21 cellular contexts compared by ENCODE assay signal in the genomic region with DNA sequence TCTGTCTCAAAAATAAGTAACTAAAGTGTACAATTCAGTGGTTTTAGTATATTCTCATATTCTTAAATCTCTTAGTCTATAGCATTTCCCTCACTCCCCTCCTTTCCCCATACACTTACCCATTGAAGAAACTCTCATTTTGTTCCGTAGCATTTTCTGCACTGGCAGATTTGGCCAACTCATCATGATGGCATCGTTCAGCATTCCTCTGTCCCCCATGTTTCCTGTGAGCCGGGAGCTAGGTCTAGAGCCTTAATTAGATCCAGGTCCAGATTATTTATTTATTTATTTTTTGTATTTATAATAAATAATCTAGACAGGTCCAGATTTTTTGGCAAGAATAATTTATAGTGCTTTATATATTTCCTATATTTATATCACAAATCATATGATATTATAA. TPM values are rescaled to one million over a fixed set of nuclear protein-coding genes. Genes with fewer than 3 reads are reported as not detected.
A peak's percentile ranks its signal among the peaks of the same experiment; 100 is the strongest.
DNase-seq lines count a peak whose midpoint lies in the region; ATAC-seq, FAIRE-seq and TF ChIP-seq lines count a peak whose summit lies in the region.
"Had no signal": no experiment of that assay in that cellular context is flagged by ENCODE, and none has a peak within 500 bp of the region (broad histone marks: within the 10 kb centered on the region; RNA-seq: fewer than 3 reads in every experiment).

No MANE protein-coding gene starts in this region.

- in situ Hi-C loops in brain microvascular endothelial cell (cut with HindIII; ENCODE audit: low pct_ligation_motif_present, low sequenced_read_pairs): no loop called here
- in situ Hi-C loops in HepG2 (cut with HindIII; ENCODE audit: extremely low pct_ligation_motif_present, low pct_unique_long_range_greater_than_20kb): no loop called here

- no peak overlapping the region for H3K4me2 ChIP-seq in HepG2 (ENCODE audit: low read depth, low read length)

- H3K36me3 Mint-ChIP-seq in HFFc6 (ENCODE audit: low read depth): peaks cover 27% of the 10 kb centered on the region

- TF ChIP-seq EP300 in HepG2 (IDR thresholded peaks at IDR 0.05; ENCODE audit: low read depth in 2 of 2, low read length in 2 of 2): no peak
- TF ChIP-seq EP300 in HepG2 (CRISPR knock-in tag; IDR thresholded peaks at IDR 0.05; ENCODE audit: borderline replicate concordance): no peak

- H2AFZ ChIP-seq in HepG2 (ENCODE audit: low read length): no peak overlapping the region
- H2AFZ ChIP-seq: parathyroid adenoma had no signal

- no peaks in the 10 kb centered on the region for H3K27me3 Mint-ChIP-seq in HFFc6 (ENCODE audit: insufficient read depth)
- H3K27me3 Mint-ChIP-seq: brain had no signal

- H3K9ac ChIP-seq in HepG2 (ENCODE audit: insufficient read depth, low read depth, low read length): no peak overlapping the region
- H3K9ac ChIP-seq: parathyroid adenoma had no signal

- BruUV-seq in HepG2 (replicated peaks; lab: Mats Ljungman, UMichigan): no TSS peak

- 98% methylated on average over 3 of the region's 3 CpGs for WGBS in HepG2 (ENCODE audit: low lambda C conversion rate)

- no peaks in the 10 kb centered on the region for H3K79me2 ChIP-seq in HepG2 (ENCODE audit: insufficient read depth, low read length)
- H3K79me2 ChIP-seq: parathyroid adenoma had no signal

- DNase-seq in AG09309 (ENCODE audit: low read depth): peak; percentile 63
- DNase-seq in HFFc6: peak; percentile 81
- peak; percentile 43 for DNase-seq in brain microvascular endothelial cell
- DNase-seq in hepatic stellate cell (ENCODE audit: low spot score): peak; percentile 26
- no peak for DNase-seq in GM10266 (ENCODE audit: extremely low spot score)
- no peak for DNase-seq in NCI-H2171 treated with DMSO at 0.1 percent for 48 hours (lab: John Stamatoyannopoulos, UW)
- no peak for DNase-seq in HepG2 (ENCODE audit: low spot score)
- DNase-seq: activated naive CD4-positive, alpha-beta T cell treated with anti-CD3 and anti-CD28 coated beads for 36 hours; DMS79 treated with DMSO at 0.1 percent for 48 hours; left ventricle myocardium inferior; NCI-H1694 treated with DMSO at 0.1 percent for 48 hours; NCI-H524; OCI-M1; stimulated activated CD4-positive, alpha-beta T cell treated with anti-CD3 and anti-CD28 coated beads, Interleukin-4, amount 100 ng/mL, for 4 hours; testis had no signal

- peaks cover 39% of the 10 kb centered on the region for H3K4me1 Mint-ChIP-seq in HFFc6 (ENCODE audit: low read depth)
- H3K4me1 Mint-ChIP-seq: brain had no signal

- H3K27me3 ChIP-seq in brain microvascular endothelial cell (replicated peaks) (no peaks in the 10 kb centered on the region), HepG2 (ENCODE audit: control insufficient read depth in 1 of 2, insufficient read depth in 2 of 2, low read length in 2 of 2) (no peaks in the 10 kb centered on the region)
- H3K27me3 ChIP-seq: foreskin keratinocyte, SJSA1, testis had no signal

- H4K20me1 ChIP-seq in HepG2 (ENCODE audit: insufficient read depth, low read length): no peaks in the 10 kb centered on the region

- no peak for FAIRE-seq in HepG2 (lab: Jason Lieb, UNC)
- FAIRE-seq: GM12878 had no signal

- no peaks in the 10 kb centered on the region for H3K9me3 ChIP-seq in HepG2 (ENCODE audit: low read length)
- H3K9me3 ChIP-seq: left ventricle myocardium inferior, SJSA1, testis had no signal

- H3K4me3 ChIP-seq in AG09309 (ENCODE audit: control insufficient read depth, low read depth, low read length) (no peak overlapping the region), brain microvascular endothelial cell (ENCODE audit: low read depth, low read length) (no peak overlapping the region), HepG2 (replicated peaks in 1 of 3; ENCODE audit: insufficient read depth in 1 of 3, low read depth in 2 of 3, low read length in 3 of 3) (no peak overlapping the region)
- H3K4me3 ChIP-seq: GM12878, left ventricle myocardium inferior, SJSA1, testis had no signal

- no peak for TF ChIP-seq POLR2A in HepG2 (IDR thresholded peaks at IDR 0.05; ENCODE audit: insufficient read depth in 1 of 2, low read depth in 2 of 2, low read length in 2 of 2)

- no peaks in the 10 kb centered on the region for H3K9me3 Mint-ChIP-seq in HFFc6
- H3K9me3 Mint-ChIP-seq: activated naive CD4-positive, alpha-beta T cell treated with anti-CD3 and anti-CD28 coated beads for 36 hours; brain had no signal

- no peak for ATAC-seq in HG02852 (IDR thresholded peaks at IDR 0.05; ENCODE audit: unreplicated experiment)
- ATAC-seq in HepG2: no peak
- ATAC-seq: foreskin keratinocyte, GM12878 had no signal

- no peak overlapping the region for H3K27ac ChIP-seq in brain microvascular endothelial cell
- no peak overlapping the region for H3K27ac ChIP-seq in HepG2 (ENCODE audit: extremely low read length, insufficient read depth, low read length)
- H3K27ac ChIP-seq: foreskin keratinocyte, left ventricle myocardium inferior, parathyroid adenoma, SJSA1, testis had no signal

- intact Hi-C loops in HepG2 (cut with micrococcal nuclease; ENCODE audit: unreplicated experiment): no loop called here

- peaks cover 13% of the 10 kb centered on the region for H3K36me3 ChIP-seq in brain microvascular endothelial cell (replicated peaks)
- peaks cover 12 to 49% of the 10 kb centered on the region in 2 experiments for H3K36me3 ChIP-seq in HepG2 (replicated peaks in 1 of 2; ENCODE audit: control insufficient read depth in 1 of 2, insufficient read depth in 2 of 2, low read length in 2 of 2)

- no peaks in the 10 kb centered on the region for H3K4me1 ChIP-seq in HepG2 (ENCODE audit: insufficient read depth, low read length)
- H3K4me1 ChIP-seq: parathyroid adenoma, testis had no signal

- H3K4me3 Mint-ChIP-seq in HFFc6: peak overlapping the region; percentile 53
- H3K4me3 Mint-ChIP-seq: activated naive CD4-positive, alpha-beta T cell treated with anti-CD3 and anti-CD28 coated beads for 36 hours; brain had no signal

- H3K27ac Mint-ChIP-seq in HFFc6: peak overlapping the region; percentile 83
- H3K27ac Mint-ChIP-seq: activated naive CD4-positive, alpha-beta T cell treated with anti-CD3 and anti-CD28 coated beads for 36 hours; brain had no signal

- TF ChIP-seq CTCF in AG09309 (IDR thresholded peaks at IDR 0.05; ENCODE audit: control insufficient read depth, insufficient read depth, low read depth, low read length, missing control alignments) (no peak), HFFc6 (IDR thresholded peaks at IDR 0.05) (no peak), brain microvascular endothelial cell (IDR thresholded peaks at IDR 0.05; ENCODE audit: low read depth, low read length, missing control alignments) (no peak), GM10266 (IDR thresholded peaks at IDR 0.05; ENCODE audit: control insufficient read depth, insufficient read depth, low read depth, missing control alignments) (no peak), HepG2 (CRISPR knock-in tag; IDR thresholded peaks at IDR 0.05) (no peak)

- CTCF ChIA-PET in HepG2 (lab: Yijun Ruan, JAX; ENCODE audit: low intra/inter-chr PET ratio, low total read pairs): no interaction called here

- POLR2A ChIA-PET in HepG2 (lab: Yijun Ruan, JAX): no interaction called here

- TF ChIP-seq RAD21 in HepG2 (CRISPR knock-in tag; IDR thresholded peaks at IDR 0.05): no peak

RNA-seq across cellular contexts. Expression of a gene that starts 31.0 kb away (rescaled TPM):
- total RNA-seq in HFFc6 (2021; fragmentation: NEBNext Ultra II Directional; extraction: Animal tissue kit (Norgen Biotek cat#: 25700)): 10 to 100 TPM; 17.2 to 23.8 (median 19.6) TPM
- 52.4 and 60.2 TPM in 2 replicates for total RNA-seq in HepG2 (2016; rRNA removed; fragmentation: Illumina TruSeq; extraction: Trizol)
- 12.4 and 12.6 TPM in 2 replicates for total RNA-seq in HepG2 (2016; cell fraction: cytosol; rRNA removed; fragmentation: Illumina TruSeq; extraction: Trizol; ENCODE audit: low read depth)
- 53.9 and 59.2 TPM in 2 replicates for total RNA-seq in HepG2 (2016; cell fraction: insoluble cytoplasmic fraction; rRNA removed; fragmentation: Illumina TruSeq; extraction: Trizol)
- total RNA-seq in HepG2 (2016; cell fraction: membrane; rRNA removed; fragmentation: Illumina TruSeq; extraction: Trizol): 26.4 and 27.6 TPM in 2 replicates
- total RNA-seq in HepG2 (2016; cell fraction: nucleus; rRNA removed; fragmentation: Illumina TruSeq; extraction: Trizol): 47.4 and 53.4 TPM in 2 replicates
- 22.4 and 26.8 TPM in 2 replicates for polyA plus RNA-seq in HepG2 (2011; rRNA removed)
- polyA plus RNA-seq in HepG2 (2011; cell fraction: cytosol; rRNA removed): 15.4 and 17.6 TPM in 2 replicates
- 77.8 and 81.6 TPM in 2 replicates for polyA plus RNA-seq in HepG2 (2011; cell fraction: nucleus; rRNA removed)
- 17.6 and 19.5 TPM in 2 replicates for polyA plus RNA-seq in HepG2 (2012)
- polyA plus RNA-seq in HepG2 (2016; cell fraction: cytosol; fragmentation: Illumina TruSeq; extraction: Trizol; ENCODE audit: low read depth): 4.8 and 5.2 TPM in 2 replicates
- polyA plus RNA-seq in HepG2 (2016; cell fraction: insoluble cytoplasmic fraction; fragmentation: Illumina TruSeq; extraction: Trizol; ENCODE audit: low read depth): 34.2 and 38.9 TPM in 2 replicates
- polyA plus RNA-seq in HepG2 (2016; cell fraction: membrane; fragmentation: Illumina TruSeq; extraction: Trizol; ENCODE audit: low read depth): 11.1 and 12.7 TPM in 2 replicates
- polyA plus RNA-seq in HepG2 (2016; cell fraction: nucleus; fragmentation: Illumina TruSeq; extraction: Trizol; ENCODE audit: insufficient read depth, low read depth): 85.8 and 86.3 TPM in 2 replicates
- 29.3 and 29.9 TPM in 2 replicates for polyA minus RNA-seq in HepG2 (2011; rRNA and poly(A)+ RNA removed; ENCODE audit: low replicate concordance)
- polyA minus RNA-seq in HepG2 (2011; cell fraction: cytosol; rRNA and poly(A)+ RNA removed): 12.7 and 13.7 TPM in 2 replicates
- polyA minus RNA-seq in HepG2 (2011; cell fraction: nucleus; rRNA and poly(A)+ RNA removed): 28.8 and 30.3 TPM in 2 replicates

RNA-seq across cellular contexts. Expression of a gene that starts 56.3 kb away (rescaled TPM):
- 10 to 100 TPM; 19.4 to 23.0 (median 21.6) TPM for total RNA-seq in HFFc6 (2021; fragmentation: NEBNext Ultra II Directional; extraction: Animal tissue kit (Norgen Biotek cat#: 25700))
- total RNA-seq in HepG2 (2016; rRNA removed; fragmentation: Illumina TruSeq; extraction: Trizol): 32.8 and 36.0 TPM in 2 replicates
- 2.9 and 4.3 TPM in 2 replicates for total RNA-seq in HepG2 (2016; cell fraction: cytosol; rRNA removed; fragmentation: Illumina TruSeq; extraction: Trizol; ENCODE audit: low read depth)
- 32.0 and 35.5 TPM in 2 replicates for total RNA-seq in HepG2 (2016; cell fraction: insoluble cytoplasmic fraction; rRNA removed; fragmentation: Illumina TruSeq; extraction: Trizol)
- 13.6 and 15.7 TPM in 2 replicates for total RNA-seq in HepG2 (2016; cell fraction: membrane; rRNA removed; fragmentation: Illumina TruSeq; extraction: Trizol)
- total RNA-seq in HepG2 (2016; cell fraction: nucleus; rRNA removed; fragmentation: Illumina TruSeq; extraction: Trizol): 27.7 and 32.7 TPM in 2 replicates
- 12.0 and 15.0 TPM in 2 replicates for polyA plus RNA-seq in HepG2 (2011; rRNA removed)
- 6.2 and 9.6 TPM in 2 replicates for polyA plus RNA-seq in HepG2 (2011; cell fraction: cytosol; rRNA removed)
- polyA plus RNA-seq in HepG2 (2011; cell fraction: nucleus; rRNA removed): 7.0 and 7.5 TPM in 2 replicates
- 12.9 and 15.1 TPM in 2 replicates for polyA plus RNA-seq in HepG2 (2012)
- 0.93 and 0.94 TPM in 2 replicates for polyA plus RNA-seq in HepG2 (2016; cell fraction: cytosol; fragmentation: Illumina TruSeq; extraction: Trizol; ENCODE audit: low read depth)
- 29.7 and 32.3 TPM in 2 replicates for polyA plus RNA-seq in HepG2 (2016; cell fraction: insoluble cytoplasmic fraction; fragmentation: Illumina TruSeq; extraction: Trizol; ENCODE audit: low read depth)
- polyA plus RNA-seq in HepG2 (2016; cell fraction: membrane; fragmentation: Illumina TruSeq; extraction: Trizol; ENCODE audit: low read depth): 5.3 and 6.4 TPM in 2 replicates
- polyA plus RNA-seq in HepG2 (2016; cell fraction: nucleus; fragmentation: Illumina TruSeq; extraction: Trizol; ENCODE audit: insufficient read depth, low read depth): 32.1 and 32.7 TPM in 2 replicates
- 11.8 and 15.0 TPM in 2 replicates for polyA minus RNA-seq in HepG2 (2011; rRNA and poly(A)+ RNA removed; ENCODE audit: low replicate concordance)
- 21.1 and 22.3 TPM in 2 replicates for polyA minus RNA-seq in HepG2 (2011; cell fraction: cytosol; rRNA and poly(A)+ RNA removed)
- 33.9 and 35.8 TPM in 2 replicates for polyA minus RNA-seq in HepG2 (2011; cell fraction: nucleus; rRNA and poly(A)+ RNA removed)

Comparison
In these comparisons a context has a peak if more than half of its experiments do, and no peak if none do; other contexts are left out.
1. DNase-seq: peak in AG09309 (single experiment), HFFc6 (single experiment), brain microvascular endothelial cell (single experiment) and hepatic stellate cell (single experiment); none in GM10266 (single experiment), NCI-H2171 treated with DMSO at 0.1 percent for 48 hours (single experiment) and HepG2 (single experiment).